In the genomic region with DNA sequence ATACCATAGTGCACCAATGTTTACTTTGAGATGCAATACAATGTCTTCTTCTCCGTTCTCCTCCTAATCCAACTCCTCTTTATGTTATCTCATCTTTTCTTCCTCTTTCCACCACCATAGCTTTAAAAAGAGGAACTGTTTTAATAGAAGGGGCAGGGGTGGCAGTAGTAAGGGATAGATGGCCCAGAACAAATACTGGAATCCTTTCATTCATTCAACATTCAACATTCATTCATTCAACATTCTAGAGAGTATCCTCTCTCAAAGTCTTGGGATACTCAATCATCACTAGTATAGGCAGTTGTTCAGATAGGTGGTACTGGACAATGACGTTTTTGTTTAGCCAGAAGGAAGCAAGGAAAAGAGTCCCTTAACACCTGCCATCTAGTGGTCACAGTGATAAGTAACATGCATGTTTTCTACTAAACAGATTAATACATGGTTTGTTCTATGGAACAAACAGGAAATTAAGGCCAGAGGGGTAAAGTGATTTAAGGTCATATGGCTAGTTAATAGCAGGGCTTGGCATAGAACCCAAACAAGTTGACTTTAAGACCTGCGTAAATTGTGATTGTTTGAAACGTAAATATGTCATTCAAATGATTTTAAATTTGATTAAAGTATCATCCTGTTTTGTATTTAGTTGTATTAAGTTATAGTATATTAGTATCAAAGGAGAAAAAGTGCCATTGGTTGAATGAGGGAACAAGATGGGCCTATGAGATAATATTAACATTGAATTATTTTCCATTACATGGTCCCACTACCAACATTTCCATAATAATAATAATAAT, we compare ENCODE assay signal across 8 cellular contexts. TPM values are rescaled to one million over a fixed set of nuclear protein-coding genes. Genes with fewer than 3 reads are reported as not detected.
DNase-seq lines count a peak whose midpoint lies in the region; ATAC-seq and TF ChIP-seq lines count a peak whose summit lies in the region.

No MANE protein-coding gene starts in this region.

- TF ChIP-seq CTCF in DND-41 (IDR thresholded peaks at IDR 0.05; ENCODE audit: borderline replicate concordance, extremely low read depth, low read length, poor library complexity, severe bottlenecking) (peak; percentile 76), OCI-LY1 (IDR thresholded peaks at IDR 0.05; ENCODE audit: low read length) (peak; percentile 98), neural cell (IDR thresholded peaks at IDR 0.05; ENCODE audit: poor library complexity, severe bottlenecking) (peak; percentile 76), suprapubic skin (IDR thresholded peaks at IDR 0.05) (peak in 1 of 2 donors; percentile 32)

- H3K9me3 ChIP-seq in DND-41 (ENCODE audit: insufficient read depth, low read length, severe bottlenecking) (no peaks in the 10 kb centered on the region), OCI-LY1 (ENCODE audit: low read length) (no peaks in the 10 kb centered on the region), neural cell (ENCODE audit: low read length) (no peaks in the 10 kb centered on the region), suprapubic skin (no peaks in the 10 kb centered on the region)

- H3K27ac ChIP-seq in DND-41 (ENCODE audit: low read length) (no peak overlapping the region), OCI-LY1 (ENCODE audit: low read depth, low read length, poor library complexity, severe bottlenecking) (no peak overlapping the region), neural cell (ENCODE audit: low read length) (peak overlapping the region; percentile 66), suprapubic skin (no peak overlapping the region)

- H3K27me3 ChIP-seq in DND-41 (ENCODE audit: insufficient read depth, low read length, poor library complexity): no peaks in the 10 kb centered on the region
- H3K27me3 ChIP-seq in OCI-LY1 (ENCODE audit: insufficient read depth, low read length): no peaks in the 10 kb centered on the region
- H3K27me3 ChIP-seq in neural cell (ENCODE audit: insufficient read depth, low read depth, low read length): no peaks in the 10 kb centered on the region
- H3K27me3 ChIP-seq in suprapubic skin: peaks cover 36% of the 10 kb centered on the region

- ATAC-seq in DND-41 (ENCODE audit: insufficient read depth, low read depth) (no peak; the same call in 2 of the 3 replicates), GM21786 (IDR thresholded peaks at IDR 0.05; ENCODE audit: unreplicated experiment) (no peak), GM21367 (IDR thresholded peaks at IDR 0.05; ENCODE audit: unreplicated experiment) (no peak)

- no peaks in the 10 kb centered on the region for H3K4me1 ChIP-seq in DND-41 (ENCODE audit: insufficient read depth, low read length)
- H3K4me1 ChIP-seq in OCI-LY1 (ENCODE audit: insufficient read depth, low read length, severe bottlenecking): no peaks in the 10 kb centered on the region
- H3K4me1 ChIP-seq in suprapubic skin: peaks cover 15% of the 10 kb centered on the region

- 49% methylated on average over 4 of the region's 4 CpGs for WGBS in suprapubic skin

- H3K9ac ChIP-seq in DND-41 (ENCODE audit: low read depth, low read length) (no peak overlapping the region), OCI-LY1 (ENCODE audit: low read length) (no peak overlapping the region), neural cell (ENCODE audit: low read length) (no peak overlapping the region)

- no peaks in the 10 kb centered on the region for H3F3A ChIP-seq in OCI-LY1 (ENCODE audit: insufficient read depth, low read length)
- H3F3A ChIP-seq in neural cell (ENCODE audit: insufficient read depth, low read length, poor library complexity, severe bottlenecking): no peaks in the 10 kb centered on the region

- no peaks in the 10 kb centered on the region for H3K9me2 ChIP-seq in OCI-LY1 (ENCODE audit: low read depth, low read length)
- H3K9me2 ChIP-seq in neural cell (ENCODE audit: insufficient read depth, low read length): no peaks in the 10 kb centered on the region

- H2AFZ ChIP-seq in DND-41 (ENCODE audit: low read depth, low read length) (no peak overlapping the region), OCI-LY1 (ENCODE audit: low read length) (no peak overlapping the region), neural cell (ENCODE audit: low read depth, low read length) (no peak overlapping the region)

- DNase-seq in DND-41 (no peak), dermis microvascular lymphatic vessel endothelial cell (ENCODE audit: low read depth in 2 of 2) (peak; percentile 36 to 71), suprapubic skin (ENCODE audit: low spot score in 2 of 2) (no peak)
- peak; percentile 17 for DNase-seq in Jurkat, Clone E6-1 (ENCODE audit: low read depth, low spot score)

- TF ChIP-seq RAD21 in neural cell (conservative IDR thresholded peaks at IDR 0.05): peak; percentile 56

- H3K4me3 ChIP-seq in DND-41 (ENCODE audit: low read depth in 1 of 2, low read length in 2 of 2): no peak overlapping the region
- H3K4me3 ChIP-seq in Jurkat, Clone E6-1 (ENCODE audit: low read length): no peak overlapping the region
- H3K4me3 ChIP-seq in OCI-LY1 (ENCODE audit: low read depth, low read length, poor library complexity, severe bottlenecking): no peak overlapping the region
- H3K4me3 ChIP-seq in neural cell (ENCODE audit: low read length): peak overlapping the region; percentile 47
- no peak overlapping the region for H3K4me3 ChIP-seq in suprapubic skin

- TF ChIP-seq EP300 in neural cell (conservative IDR thresholded peaks at IDR 0.05; ENCODE audit: poor library complexity, severe bottlenecking) (no peak), suprapubic skin (IDR thresholded peaks at IDR 0.05) (no peak)

- H3K79me2 ChIP-seq in DND-41 (ENCODE audit: insufficient read depth, low read length): no peaks in the 10 kb centered on the region
- no peaks in the 10 kb centered on the region for H3K79me2 ChIP-seq in OCI-LY1 (ENCODE audit: insufficient read depth, low read length)
- H3K79me2 ChIP-seq in neural cell (replicated peaks; ENCODE audit: insufficient read depth, low read length): peaks cover 12% of the 10 kb centered on the region

- H3K36me3 ChIP-seq in DND-41 (ENCODE audit: insufficient read depth, low read length): no peaks in the 10 kb centered on the region
- no peaks in the 10 kb centered on the region for H3K36me3 ChIP-seq in OCI-LY1 (ENCODE audit: insufficient read depth, low read length)
- H3K36me3 ChIP-seq in neural cell (ENCODE audit: insufficient read depth, low read length): no peaks in the 10 kb centered on the region
- H3K36me3 ChIP-seq in suprapubic skin: no peaks in the 10 kb centered on the region

- H4K20me1 ChIP-seq in DND-41 (ENCODE audit: insufficient read depth, low read length) (no peaks in the 10 kb centered on the region), OCI-LY1 (ENCODE audit: insufficient read depth, low read length) (no peaks in the 10 kb centered on the region), neural cell (ENCODE audit: insufficient read depth) (no peaks in the 10 kb centered on the region)

- TF ChIP-seq POLR2A in suprapubic skin (IDR thresholded peaks at IDR 0.05): no peak

- H3K4me2 ChIP-seq in DND-41 (ENCODE audit: insufficient read depth, low read length): no peak overlapping the region
- H3K4me2 ChIP-seq in OCI-LY1 (ENCODE audit: low read length): no peak overlapping the region
- H3K4me2 ChIP-seq in neural cell (ENCODE audit: low read length): peak overlapping the region; percentile 12

TF ChIP-seq in neural cell, 6 proteins besides CTCF, POLR2A, EP300 and RAD21:
- TF ChIP-seq EZH2 (IDR thresholded peaks at IDR 0.05; ENCODE audit: borderline replicate concordance, insufficient read depth, low read length, poor library complexity, severe bottlenecking): no peak
- peak; percentile 71 for TF ChIP-seq SMC3 (conservative IDR thresholded peaks at IDR 0.05; ENCODE audit: poor library complexity)

RNA-seq across cellular contexts. Expression of a gene that starts 26.9 kb away (rescaled TPM):
- polyA plus RNA-seq in Jurkat, Clone E6-1 (2012; ENCODE audit: insufficient read depth, insufficient read length): not detected
- total RNA-seq in dermis microvascular lymphatic vessel endothelial cell (4.3 and 4.5 TPM in 2 replicates), suprapubic skin (1 to 10 TPM; 4.8 to 7.1 (median 6.3) TPM)
- polyA plus RNA-seq in neural cell: 1.8 and 2.0 TPM in 2 replicates
- polyA minus RNA-seq in neural cell: 3.4 and 3.9 TPM in 2 replicates

Comparison
In these comparisons a context has a peak if more than half of its experiments do, and no peak if none do; other contexts are left out.
1. DNase-seq: peak in Jurkat, Clone E6-1 (single experiment) and dermis microvascular lymphatic vessel endothelial cell (2 of 2); none in DND-41 (single experiment) and suprapubic skin (0 of 2).